Comparison of ENCODE assay signal across 1 cellular context in genomic region chr20:62528983-62529891, GRCh38.
TF ChIP-seq lines count a peak whose summit lies in the region.

No MANE protein-coding gene starts in this region.

TF ChIP-seq in HepG2, 621 proteins besides CTCF, POLR2A, EP300 and RAD21 (continues in another document):
- TF ChIP-seq ZNF770 (CRISPR knock-in tag; IDR thresholded peaks at IDR 0.05) (peak; percentile 62; the same call in 1 of the 2 replicates), PAXIP1 (CRISPR knock-in tag; conservative IDR thresholded peaks at IDR 0.05) (peak; percentile 80), ZNF563 (CRISPR knock-in tag; IDR thresholded peaks at IDR 0.05) (0 out of 2 replicates have a peak, but pooled peaks have one; percentile 44), ZKSCAN5 (CRISPR knock-in tag; IDR thresholded peaks at IDR 0.05) (no peak), PAF1 (CRISPR knock-in tag; IDR thresholded peaks at IDR 0.05) (no peak), ZNF574 (CRISPR knock-in tag; IDR thresholded peaks at IDR 0.05) (peak; percentile 24; the same call in 1 of the 2 replicates), CHD2 (IDR thresholded peaks at IDR 0.05; ENCODE audit: low read depth, low read length) (no peak), BCL3 (CRISPR knock-in tag; IDR thresholded peaks at IDR 0.05) (no peak), YEATS2 (CRISPR knock-in tag; IDR thresholded peaks at IDR 0.05; ENCODE audit: borderline replicate concordance) (0 out of 2 replicates have a peak, but pooled peaks have one; percentile 11), SCMH1 (CRISPR knock-in tag; IDR thresholded peaks at IDR 0.05; ENCODE audit: borderline replicate concordance) (no peak), RXRA (CRISPR knock-in tag; IDR thresholded peaks at IDR 0.05) (peak; percentile 58; the same call in 1 of the 2 replicates), CREM (IDR thresholded peaks at IDR 0.05) (no peak), CREM (CRISPR knock-in tag; IDR thresholded peaks at IDR 0.05) (no peak), WIZ (CRISPR knock-in tag; IDR thresholded peaks at IDR 0.05) (no peak), MIER2 (CRISPR knock-in tag; IDR thresholded peaks at IDR 0.05) (peak; percentile 51; the same call in 1 of the 2 replicates), KDM5B (CRISPR knock-in tag; IDR thresholded peaks at IDR 0.05; ENCODE audit: borderline replicate concordance) (peak; percentile 42; the same call in 1 of the 2 replicates), ZNF572 (CRISPR knock-in tag; IDR thresholded peaks at IDR 0.05) (no peak), SMAD3 (CRISPR knock-in tag; IDR thresholded peaks at IDR 0.05) (no peak), ZNF674 (CRISPR knock-in tag; IDR thresholded peaks at IDR 0.05; ENCODE audit: low read depth) (0 out of 2 replicates have a peak, but pooled peaks have one; percentile 44), ZNF782 (CRISPR knock-in tag; IDR thresholded peaks at IDR 0.05; ENCODE audit: borderline replicate concordance) (peak; percentile 61; the same call in 1 of the 2 replicates), UBTF (CRISPR knock-in tag; IDR thresholded peaks at IDR 0.05) (peak; percentile 62), ZBTB3 (CRISPR knock-in tag; IDR thresholded peaks at IDR 0.05; ENCODE audit: borderline replicate concordance, low read depth) (no peak), ZFX (CRISPR knock-in tag; IDR thresholded peaks at IDR 0.05; ENCODE audit: low read depth) (peak; percentile 77), ZNF710 (CRISPR knock-in tag; IDR thresholded peaks at IDR 0.05; ENCODE audit: borderline replicate concordance) (0 out of 2 replicates have a peak, but pooled peaks have one; percentile 41), JUNB (CRISPR knock-in tag; IDR thresholded peaks at IDR 0.05; ENCODE audit: borderline replicate concordance) (no peak), BCL6 (CRISPR knock-in tag; IDR thresholded peaks at IDR 0.05) (peak; percentile 45; the same call in 1 of the 2 replicates), HNF4G (IDR thresholded peaks at IDR 0.05; ENCODE audit: borderline replicate concordance, low read depth, low read length) (peak; percentile 85), HNF4G (CRISPR knock-in tag; IDR thresholded peaks at IDR 0.05; ENCODE audit: borderline replicate concordance, low read depth) (peak; percentile 71; the same call in 1 of the 2 replicates), MEIS1 (CRISPR knock-in tag; IDR thresholded peaks at IDR 0.05; ENCODE audit: borderline replicate concordance) (no peak), SP2 (CRISPR knock-in tag; IDR thresholded peaks at IDR 0.05) (0 out of 2 replicates have a peak, but pooled peaks have one; percentile 18), ZNF460 (CRISPR knock-in tag; IDR thresholded peaks at IDR 0.05; ENCODE audit: borderline replicate concordance) (no peak), ZBTB7A (CRISPR knock-in tag; IDR thresholded peaks at IDR 0.05) (no peak), CBX2 (IDR thresholded peaks at IDR 0.05; ENCODE audit: low read depth, low read length) (no peak), CBX2 (CRISPR knock-in tag; IDR thresholded peaks at IDR 0.05; ENCODE audit: low read depth) (no peak), TAF1 (CRISPR knock-in tag; IDR thresholded peaks at IDR 0.05) (no peak), NONO (IDR thresholded peaks at IDR 0.05) (no peak), NONO (CRISPR knock-in tag; conservative IDR thresholded peaks at IDR 0.05) (0 out of 2 replicates have a peak, but pooled peaks have one; percentile 19), PPARG (CRISPR knock-in tag; conservative IDR thresholded peaks at IDR 0.05) (peak; percentile 73), ZNF326 (CRISPR knock-in tag; IDR thresholded peaks at IDR 0.05; ENCODE audit: borderline replicate concordance) (no peak), ZNF780A (CRISPR knock-in tag; IDR thresholded peaks at IDR 0.05) (no peak), ZNF296 (CRISPR knock-in tag; conservative IDR thresholded peaks at IDR 0.05) (peak; percentile 99), ZNF883 (CRISPR knock-in tag; IDR thresholded peaks at IDR 0.05; ENCODE audit: not compliant biosample characterization) (peak; percentile 58), PCBP1 (IDR thresholded peaks at IDR 0.05; ENCODE audit: borderline replicate concordance, low read depth, low read length) (0 out of 2 replicates have a peak, but pooled peaks have one; percentile 39), HNRNPLL (IDR thresholded peaks at IDR 0.05; ENCODE audit: low read depth, low read length, poor library complexity, severe bottlenecking) (peak; percentile 45), ZNF451 (CRISPR knock-in tag; IDR thresholded peaks at IDR 0.05) (0 out of 2 replicates have a peak, but pooled peaks have one; percentile 45), ZNF263 (CRISPR knock-in tag; IDR thresholded peaks at IDR 0.05) (peak; percentile 80), ZMYM3 (CRISPR knock-in tag; IDR thresholded peaks at IDR 0.05) (peak; percentile 88), MAZ (IDR thresholded peaks at IDR 0.05; ENCODE audit: borderline replicate concordance, low read depth, low read length) (no peak), MAZ (CRISPR knock-in tag; IDR thresholded peaks at IDR 0.05; ENCODE audit: low read depth) (0 out of 2 replicates have a peak, but pooled peaks have one; percentile 34), ARID4A (CRISPR knock-in tag; IDR thresholded peaks at IDR 0.05; ENCODE audit: borderline replicate concordance) (peak; percentile 43; the same call in 1 of the 2 replicates)
